Comparison of ENCODE assay signal across 8 cellular contexts in genomic region chr1:27555700-27556424, GRCh38. TPM values are rescaled to one million over a fixed set of nuclear protein-coding genes. Genes with fewer than 3 reads are reported as not detected.
A peak's percentile ranks its signal among the peaks of the same experiment; 100 is the strongest.
DNase-seq lines count a peak whose midpoint lies in the region; ATAC-seq and TF ChIP-seq lines count a peak whose summit lies in the region.

No MANE protein-coding gene starts in this region.

- ATAC-seq in GM21717 (IDR thresholded peaks at IDR 0.05; ENCODE audit: unreplicated experiment) (no peak), GM21786 (IDR thresholded peaks at IDR 0.05; ENCODE audit: unreplicated experiment) (no peak)

- no peaks in the 10 kb centered on the region for H3K9me3 Mint-ChIP-seq in neural crest cell

- H3K4me3 Mint-ChIP-seq in neural crest cell: peak overlapping the region; percentile 58

- H3K27me3 ChIP-seq in MM.1S (replicated peaks; ENCODE audit: insufficient read depth, low read length): no peaks in the 10 kb centered on the region

- DNase-seq in CMK (ENCODE audit: low read depth) (peak; percentile 93), MM.1S (no peak), neural crest cell (ENCODE audit: low read depth, low spot score) (no peak), NCI-H128 (lab: John Stamatoyannopoulos, UW; ENCODE audit: unreplicated experiment) (no peak), NCI-H2029 treated with DMSO at 0.1 percent for 48 hours (lab: John Stamatoyannopoulos, UW) (no peak)

- H3K4me1 ChIP-seq in MM.1S (ENCODE audit: low read length): peaks cover 16% of the 10 kb centered on the region

- no peaks in the 10 kb centered on the region for H4K20me1 ChIP-seq in MM.1S (ENCODE audit: insufficient read depth, low read length)

- H3K4me2 ChIP-seq in MM.1S (ENCODE audit: low read depth, low read length): peak overlapping the region; percentile 63

- peaks cover 3% of the 10 kb centered on the region for H3K36me3 Mint-ChIP-seq in neural crest cell (ENCODE audit: low read depth)

- no peaks in the 10 kb centered on the region for H3K79me2 ChIP-seq in MM.1S (ENCODE audit: low read length)

- H3F3A ChIP-seq in MM.1S (ENCODE audit: insufficient read depth, low read length): peaks cover 5% of the 10 kb centered on the region; the same call in 1 of the 2 replicates

- H3K27ac Mint-ChIP-seq in neural crest cell (ENCODE audit: unreplicated experiment): peak overlapping the region; percentile 80

- H3K9me2 ChIP-seq in MM.1S (replicated peaks; ENCODE audit: insufficient read depth, low read length): no peaks in the 10 kb centered on the region

- H3K9me3 ChIP-seq in MM.1S (replicated peaks; ENCODE audit: insufficient read depth, low read length): no peaks in the 10 kb centered on the region

- no peak overlapping the region for H3K9ac ChIP-seq in MM.1S (ENCODE audit: low read length)

- H3K27me3 Mint-ChIP-seq in neural crest cell (ENCODE audit: low read depth): no peaks in the 10 kb centered on the region

- H3K27ac ChIP-seq in MM.1S (ENCODE audit: low read length) (no peak overlapping the region), cingulate gyrus (ENCODE audit: low read depth, low read length) (peak overlapping the region; percentile 78)

- no peak for TF ChIP-seq CTCF in MM.1S (IDR thresholded peaks at IDR 0.05; ENCODE audit: low read length)
- no peak for TF ChIP-seq CTCF in neural crest cell (conservative IDR thresholded peaks at IDR 0.05)

- no peaks in the 10 kb centered on the region for H3K36me3 ChIP-seq in MM.1S (replicated peaks; ENCODE audit: insufficient read depth, low read length)

- H3K4me3 ChIP-seq in MM.1S (ENCODE audit: low read length): no peak overlapping the region

- peaks cover 37% of the 10 kb centered on the region for H3K4me1 Mint-ChIP-seq in neural crest cell

- H2AFZ ChIP-seq in MM.1S (ENCODE audit: low read length): peak overlapping the region; percentile 2; the same call in 1 of the 2 replicates

RNA-seq across cellular contexts. Expression of gene AHDC1, which starts 48.1 kb away (rescaled TPM):
- 50.1 and 54.8 TPM in 2 replicates for total RNA-seq in neural crest cell
